ENCODE assay signal across 18 cellular contexts in the genomic region with DNA sequence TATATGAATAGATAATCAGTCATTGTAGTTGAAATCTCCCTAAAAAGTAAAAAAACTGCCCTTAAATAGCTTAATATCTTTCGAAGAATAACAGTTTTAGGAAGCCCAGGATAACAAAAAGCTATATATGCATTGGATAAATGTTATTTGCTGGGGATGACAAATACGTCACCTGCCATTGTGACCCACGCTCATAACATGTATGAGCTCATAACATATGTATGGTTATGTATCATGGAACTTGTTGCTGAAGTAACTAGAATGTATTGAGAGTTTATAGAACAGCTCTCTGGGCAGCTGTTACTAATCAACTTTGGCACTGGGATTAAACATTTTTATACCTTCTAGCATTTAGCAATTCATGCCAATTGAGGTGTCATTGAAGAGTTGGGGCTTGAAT. TPM values are rescaled to one million over a fixed set of nuclear protein-coding genes. Genes with fewer than 3 reads are reported as not detected.
DNase-seq lines count a peak whose midpoint lies in the region; ATAC-seq and TF ChIP-seq lines count a peak whose summit lies in the region.
"Had no signal": no experiment of that assay in that cellular context is flagged by ENCODE, and none has a peak within 500 bp of the region (broad histone marks: within the 10 kb centered on the region; RNA-seq: fewer than 3 reads in every experiment).

No MANE protein-coding gene starts in this region.

- 93% methylated on average over 3 of the region's 3 CpGs for WGBS in hepatocyte (ENCODE audit: low lambda C conversion rate, missing lambda C conversion rate)

- BruUV-seq in PC-3 (replicated peaks; lab: Mats Ljungman, UMichigan), result no TSS peak

- H2AFZ ChIP-seq in PC-3 (ENCODE audit: low read length) (no peak overlapping the region), hepatocyte (no peak overlapping the region)
- H2AFZ ChIP-seq: GM23338 had no signal

- H3K9me3 Mint-ChIP-seq in immature natural killer cell, result no peaks in the 10 kb centered on the region
- H3K9me3 Mint-ChIP-seq: GM23338 had no signal

- no peak overlapping the region for H3K27ac ChIP-seq in PC-3 (ENCODE audit: low read length)
- no peak overlapping the region for H3K27ac ChIP-seq in hepatocyte
- H3K27ac ChIP-seq in breast epithelium, result no peak overlapping the region

- H3K9me3 ChIP-seq in PC-3 (ENCODE audit: low read length) (no peaks in the 10 kb centered on the region), hepatocyte (ENCODE audit: low read depth) (no peaks in the 10 kb centered on the region), breast epithelium (no peaks in the 10 kb centered on the region)

- peaks cover 0 to 3% (median 0%) of the 10 kb centered on the region in 3 donors for H3K36me3 Mint-ChIP-seq in immature natural killer cell

- peak overlapping the region in 2 of 5 donors; percentile 19 to 29 for H3K4me3 Mint-ChIP-seq in immature natural killer cell

- H3K4me1 ChIP-seq in PC-3 (ENCODE audit: insufficient read depth, low read length), result peaks cover 22% of the 10 kb centered on the region
- H3K4me1 ChIP-seq in hepatocyte (ENCODE audit: insufficient read depth), result peaks cover 8% of the 10 kb centered on the region
- H3K4me1 ChIP-seq in breast epithelium, result no peaks in the 10 kb centered on the region

- H3K4me2 ChIP-seq in PC-3 (ENCODE audit: low read length), result no peak overlapping the region
- H3K4me2 ChIP-seq in hepatocyte, result no peak overlapping the region
- H3K4me2 ChIP-seq: GM23338 had no signal

- H3K27me3 ChIP-seq in PC-3 (ENCODE audit: low read length) (no peaks in the 10 kb centered on the region), hepatocyte (no peaks in the 10 kb centered on the region), breast epithelium (no peaks in the 10 kb centered on the region)

- POLR2A ChIA-PET in PC-3 (lab: Charles Lee; ENCODE audit: unreplicated experiment), result no interaction called here

- TF ChIP-seq CTCF in PC-3 (conservative IDR thresholded peaks at IDR 0.05; ENCODE audit: low read depth, low read length) (no peak), hepatocyte (IDR thresholded peaks at IDR 0.05; ENCODE audit: poor library complexity) (no peak), GM20000 (IDR thresholded peaks at IDR 0.05; ENCODE audit: extremely low read depth, missing control alignments) (no peak), breast epithelium (IDR thresholded peaks at IDR 0.05) (no peak)

- H3F3A ChIP-seq in PC-3 (ENCODE audit: low read length, unreplicated experiment), result no peaks in the 10 kb centered on the region

- H4K20me1 ChIP-seq in PC-3 (ENCODE audit: low read length), result peaks cover 10% of the 10 kb centered on the region
- peaks cover 11% of the 10 kb centered on the region for H4K20me1 ChIP-seq in hepatocyte (ENCODE audit: insufficient read depth, poor library complexity, severe bottlenecking)

- H3K36me3 ChIP-seq in PC-3 (ENCODE audit: low read depth, low read length) (no peaks in the 10 kb centered on the region), hepatocyte (replicated peaks; ENCODE audit: insufficient read depth, low read depth) (no peaks in the 10 kb centered on the region), breast epithelium (no peaks in the 10 kb centered on the region)

- H3K27me3 Mint-ChIP-seq in immature natural killer cell (ENCODE audit: low read depth in 3 of 3), result peaks cover 10 to 21% (median 11%) of the 10 kb centered on the region in 3 donors

- H3K9ac ChIP-seq in PC-3 (ENCODE audit: low read length), result no peak overlapping the region

- DNase-seq in ELR (ENCODE audit: low read depth) (peak; percentile 21), PC-3 (peak; percentile 3), immature natural killer cell (no peak), hepatocyte (ENCODE audit: low spot score) (no peak), HuH-7 (ENCODE audit: low spot score) (no peak), GM20000 (ENCODE audit: low spot score) (no peak), breast epithelium (ENCODE audit: low spot score in 2 of 2) (no peak)
- DNase-seq: ACHN, AML-193, KBM-7, NCI-H1417 treated with DMSO at 0.1 percent for 48 hours, NCI-H1930, NCI-H446, NCI-H748 treated with DMSO at 0.1 percent for 48 hours, SHP77 treated with DMSO at 0.1 percent for 48 hours had no signal

- H3K79me2 ChIP-seq in PC-3 (ENCODE audit: low read length) (peaks cover 32% of the 10 kb centered on the region), hepatocyte (peaks cover 30% of the 10 kb centered on the region)

- CTCF ChIA-PET in PC-3 (lab: Charles Lee), result no interaction called here

- H3K9me2 ChIP-seq in PC-3 (replicated peaks; ENCODE audit: low read length) (no peaks in the 10 kb centered on the region), hepatocyte (replicated peaks; ENCODE audit: insufficient read depth) (no peaks in the 10 kb centered on the region)

- H3K4me1 Mint-ChIP-seq in immature natural killer cell, result peaks cover 32 to 36% of the 10 kb centered on the region in 2 donors

- H3K27ac Mint-ChIP-seq in immature natural killer cell, result peak overlapping the region in 4 of 6 donors; percentile 43 to 99 (median 78)
- H3K27ac Mint-ChIP-seq: GM23338 had no signal

- ATAC-seq in PC-3, result no peak
- ATAC-seq: GM23338, Panc1, SK-N-SH treated with all-trans-retinoic acid at 6 μM for 48 hours had no signal

- H3K4me3 ChIP-seq in PC-3 (ENCODE audit: low read length) (no peak overlapping the region), hepatocyte (no peak overlapping the region), breast epithelium (no peak overlapping the region)
- H3K4me3 ChIP-seq: GM23338 had no signal

- TF ChIP-seq POLR2A in breast epithelium (IDR thresholded peaks at IDR 0.05), result no peak

- intact Hi-C loops in PC-3 (cut with micrococcal nuclease), result no loop called here
- intact Hi-C loops in breast epithelium (cut with DNase I; ENCODE audit: low total_unique reads), result no loop called here

RNA-seq across cellular contexts. Expression of a gene that starts 1.7 kb away (rescaled TPM):
- 43.1 and 146 TPM in 2 replicates for total RNA-seq in PC-3 (2014; rRNA removed)
- polyA plus RNA-seq in immature natural killer cell, result 10 to 100 TPM in 1 of 3 donors, 1 to 10 TPM in 2; 4.5 to 26.3 (median 7.2) TPM
- total RNA-seq in hepatocyte, result 38.5 and 43.9 TPM in 2 replicates
- 18.0 and 22.5 TPM in 2 replicates for polyA plus RNA-seq in hepatocyte
- 10 to 100 TPM; 41.6 to 61.0 (median 49.8) TPM for total RNA-seq in breast epithelium

RNA-seq across cellular contexts. Expression of a gene that starts 39.6 kb away (rescaled TPM):
- 54.6 and 85.4 TPM in 2 replicates for total RNA-seq in PC-3 (2014; rRNA removed)
- 100 to 1,000 TPM; 103 to 144 (median 141) TPM for polyA plus RNA-seq in immature natural killer cell
- total RNA-seq in hepatocyte, result 43.2 and 51.0 TPM in 2 replicates
- polyA plus RNA-seq in hepatocyte, result 24.2 and 32.1 TPM in 2 replicates
- 10 to 100 TPM; 56.5 to 61.6 (median 56.7) TPM for total RNA-seq in breast epithelium

RNA-seq across cellular contexts. Expression of a gene that starts 52.6 kb away (rescaled TPM):
- 24.5 and 32.9 TPM in 2 replicates for total RNA-seq in PC-3 (2014; rRNA removed)
- polyA plus RNA-seq in immature natural killer cell, result 10 to 100 TPM in 2 of 3 donors, 1 to 10 TPM in 1; 8.9 to 29.9 (median 10.9) TPM
- 7.2 and 8.5 TPM in 2 replicates for total RNA-seq in hepatocyte
- 11.0 and 12.8 TPM in 2 replicates for polyA plus RNA-seq in hepatocyte
- total RNA-seq in breast epithelium, result 10 to 100 TPM; 26.3 to 36.4 (median 35.7) TPM

Comparison
In these comparisons a context has a peak if more than half of its experiments do, and no peak if none do; other contexts are left out.
1. DNase-seq: peak in ELR (single experiment) and PC-3 (single experiment); none in immature natural killer cell (0 of 3), hepatocyte (single experiment), HuH-7 (single experiment), GM20000 (single experiment) and breast epithelium (0 of 2).